Comparison of ENCODE assay signal across 23 cellular contexts in genomic region chr1:26938004-26938658, GRCh38. TPM values are rescaled to one million over a fixed set of nuclear protein-coding genes. Genes with fewer than 3 reads are reported as not detected.
DNase-seq lines count a peak whose midpoint lies in the region; ATAC-seq and TF ChIP-seq lines count a peak whose summit lies in the region.
"Had no signal": no experiment of that assay in that cellular context is flagged by ENCODE, and none has a peak within 500 bp of the region (broad histone marks: within the 10 kb centered on the region; RNA-seq: fewer than 3 reads in every experiment).

No MANE protein-coding gene starts in this region.

- no peak overlapping the region for H3K4me3 Mint-ChIP-seq in activated CD8-positive, alpha-beta T cell treated with anti-CD3 and anti-CD28 coated beads, Interleukin-2, amount 10 ng/mL, durations not matched to agents 7 days and 5 days
- no peak overlapping the region for H3K4me3 Mint-ChIP-seq in activated CD8-positive, alpha-beta T cell treated with anti-CD3 and anti-CD28 coated beads for 36 hours
- H3K4me3 Mint-ChIP-seq in progenitor cell of endocrine pancreas (ENCODE audit: low read depth), result no peak overlapping the region
- H3K4me3 Mint-ChIP-seq: activated B cell treated with CpG ODN at 0.5 μM for 24 hours; T-helper 2 cell treated with Interferon-gamma antibody and Interleukin-4, amounts not matched to agents 5 μg/mL and 100 μg/mL, for 36 hours had no signal

- H3K9me3 Mint-ChIP-seq in activated CD8-positive, alpha-beta T cell treated with anti-CD3 and anti-CD28 coated beads, Interleukin-2, amount 10 ng/mL, durations not matched to agents 7 days and 5 days (ENCODE audit: insufficient read depth), result no peaks in the 10 kb centered on the region
- no peaks in the 10 kb centered on the region for H3K9me3 Mint-ChIP-seq in activated CD8-positive, alpha-beta T cell treated with anti-CD3 and anti-CD28 coated beads for 36 hours
- H3K9me3 Mint-ChIP-seq in progenitor cell of endocrine pancreas (ENCODE audit: low read depth), result no peaks in the 10 kb centered on the region
- H3K9me3 Mint-ChIP-seq: activated B cell treated with CpG ODN at 0.5 μM for 24 hours; T-helper 2 cell treated with Interferon-gamma antibody and Interleukin-4, amounts not matched to agents 5 μg/mL and 100 μg/mL, for 36 hours had no signal

- POLR2A ChIA-PET in activated CD8-positive, alpha-beta T cell treated with anti-CD3 and anti-CD28 coated beads, Interleukin-2, amount 10 ng/mL, durations not matched to agents 7 days and 5 days (lab: Charles Lee), result interaction anchor here (1.0 kb wide), 1 partner anchor 17 kb away, joined by 3 read pairs; no protein-coding TSS in a partner anchor
- POLR2A ChIA-PET in activated CD8-positive, alpha-beta T cell treated with anti-CD3 and anti-CD28 coated beads for 36 hours (lab: Charles Lee), result interaction anchor here (1.1 to 1.2 kb wide), 2 partner anchors 12 to 38 kb away, joined by 3 to 4 read pairs; no protein-coding TSS in a partner anchor

- peak overlapping the region; percentile 37 for H3K27ac Mint-ChIP-seq in activated CD8-positive, alpha-beta T cell treated with anti-CD3 and anti-CD28 coated beads, Interleukin-2, amount 10 ng/mL, durations not matched to agents 7 days and 5 days
- H3K27ac Mint-ChIP-seq in activated CD8-positive, alpha-beta T cell treated with anti-CD3 and anti-CD28 coated beads for 36 hours, result no peak overlapping the region
- H3K27ac Mint-ChIP-seq in progenitor cell of endocrine pancreas, result peak overlapping the region; percentile 62
- H3K27ac Mint-ChIP-seq: activated B cell treated with CpG ODN at 0.5 μM for 24 hours; T-helper 2 cell treated with Interferon-gamma antibody and Interleukin-4, amounts not matched to agents 5 μg/mL and 100 μg/mL, for 36 hours had no signal

- no peaks in the 10 kb centered on the region for H3K27me3 ChIP-seq in adrenal gland
- no peaks in the 10 kb centered on the region for H3K27me3 ChIP-seq in left ventricle myocardium inferior (ENCODE audit: low read depth)
- no peaks in the 10 kb centered on the region for H3K27me3 ChIP-seq in left lung
- H3K27me3 ChIP-seq: BE2C had no signal

- H3K27me3 Mint-ChIP-seq in activated CD8-positive, alpha-beta T cell treated with anti-CD3 and anti-CD28 coated beads, Interleukin-2, amount 10 ng/mL, durations not matched to agents 7 days and 5 days (ENCODE audit: low read depth), result no peaks in the 10 kb centered on the region
- no peaks in the 10 kb centered on the region for H3K27me3 Mint-ChIP-seq in activated CD8-positive, alpha-beta T cell treated with anti-CD3 and anti-CD28 coated beads for 36 hours
- no peaks in the 10 kb centered on the region for H3K27me3 Mint-ChIP-seq in progenitor cell of endocrine pancreas
- H3K27me3 Mint-ChIP-seq: activated B cell treated with CpG ODN at 0.5 μM for 24 hours had no signal

- DNase-seq in activated CD8-positive, alpha-beta T cell treated with anti-CD3 and anti-CD28 coated beads, Interleukin-2, amount 10 ng/mL, durations not matched to agents 7 days and 5 days, result no peak
- DNase-seq in activated CD8-positive, alpha-beta T cell treated with anti-CD3 and anti-CD28 coated beads for 36 hours, result no peak
- peak; percentile 51 to 89 (median 85) for DNase-seq in adrenal gland
- DNase-seq in left ventricle myocardium inferior, result peak; percentile 33
- DNase-seq in progenitor cell of endocrine pancreas (ENCODE audit: low spot score, unreplicated experiment), result no peak
- DNase-seq in activated CD4-positive, alpha-beta T cell treated with anti-CD3 and anti-CD28 coated beads for 48 hours, result no peak
- DNase-seq in NCI-H748 treated with DMSO at 0.1 percent for 48 hours (lab: John Stamatoyannopoulos, UW), result no peak
- no peak for DNase-seq in left lung
- DNase-seq: activated B cell treated with CpG ODN at 0.5 μM for 24 hours; activated naive CD4-positive, alpha-beta T cell treated with anti-CD3 and anti-CD28 coated beads, Interleukin-2, amount 50 U/mL, for 16 hours; activated T-cell treated with anti-CD3 and anti-CD28 coated beads, Interleukin-2, amount 50 U/mL, for 48 hours; BE2C; Calu3; glutamatergic neuron; mammary epithelial cell; MM.1S; NCI-H187 treated with DMSO at 0.1 percent for 48 hours; occipital lobe; PC-9 had no signal

- WGBS in adrenal gland, 4 donors, result 42 to 53% (median 47%) methylated on average over 3 to 4 of the region's 4 CpGs

- peaks cover 42% of the 10 kb centered on the region for H3K36me3 Mint-ChIP-seq in activated CD8-positive, alpha-beta T cell treated with anti-CD3 and anti-CD28 coated beads, Interleukin-2, amount 10 ng/mL, durations not matched to agents 7 days and 5 days (ENCODE audit: low read depth)
- peaks cover 40% of the 10 kb centered on the region for H3K36me3 Mint-ChIP-seq in activated CD8-positive, alpha-beta T cell treated with anti-CD3 and anti-CD28 coated beads for 36 hours (ENCODE audit: low read depth)
- peaks cover 19% of the 10 kb centered on the region for H3K36me3 Mint-ChIP-seq in progenitor cell of endocrine pancreas (ENCODE audit: insufficient read depth)

- no peak overlapping the region for H3K4me3 ChIP-seq in adrenal gland
- no peak overlapping the region for H3K4me3 ChIP-seq in left ventricle myocardium inferior
- no peak overlapping the region for H3K4me3 ChIP-seq in left lung
- H3K4me3 ChIP-seq: PC-9 had no signal

- no peak for TF ChIP-seq CTCF in activated CD8-positive, alpha-beta T cell treated with anti-CD3 and anti-CD28 coated beads for 36 hours (IDR thresholded peaks at IDR 0.05)
- TF ChIP-seq CTCF in adrenal gland (IDR thresholded peaks at IDR 0.05) (no peak), left ventricle myocardium inferior (IDR thresholded peaks at IDR 0.05; ENCODE audit: borderline replicate concordance) (no peak), progenitor cell of endocrine pancreas (IDR thresholded peaks at IDR 0.05; ENCODE audit: unreplicated experiment) (no peak), left lung (IDR thresholded peaks at IDR 0.05) (no peak)

- H3K4me1 ChIP-seq in adrenal gland (replicated peaks in 1 of 2) (peaks cover 15 to 20% of the 10 kb centered on the region in 2 donors), left ventricle myocardium inferior (peaks cover 60% of the 10 kb centered on the region), left lung (peaks cover 0 to 5% of the 10 kb centered on the region in 2 donors)
- H3K4me1 ChIP-seq: BE2C had no signal

- TF ChIP-seq POLR2A in adrenal gland (IDR thresholded peaks at IDR 0.05), result peak in 1 of 2 donors; percentile 33

- H3K36me3 ChIP-seq in adrenal gland (replicated peaks in 1 of 2) (peaks cover 0 to 28% of the 10 kb centered on the region in 2 donors), left ventricle myocardium inferior (peaks cover 59% of the 10 kb centered on the region), left lung (peaks cover 0 to 74% of the 10 kb centered on the region in 2 donors)

- CTCF ChIA-PET in activated CD8-positive, alpha-beta T cell treated with anti-CD3 and anti-CD28 coated beads, Interleukin-2, amount 10 ng/mL, durations not matched to agents 7 days and 5 days (lab: Charles Lee), result interaction anchor here (1.1 kb wide), 1 partner anchor 43 kb away, joined by 3 read pairs; no protein-coding TSS in a partner anchor
- CTCF ChIA-PET in activated CD8-positive, alpha-beta T cell treated with anti-CD3 and anti-CD28 coated beads for 36 hours (lab: Charles Lee), result no interaction called here

- H3K27ac ChIP-seq in adrenal gland, result peak overlapping the region in 4 of 5 donors; percentile 0 to 73 (median 41)
- peak overlapping the region; percentile 72 for H3K27ac ChIP-seq in left ventricle myocardium inferior (replicated peaks)
- no peak overlapping the region for H3K27ac ChIP-seq in left lung
- H3K27ac ChIP-seq: PC-9 had no signal

- H3K4me1 Mint-ChIP-seq in activated CD8-positive, alpha-beta T cell treated with anti-CD3 and anti-CD28 coated beads, Interleukin-2, amount 10 ng/mL, durations not matched to agents 7 days and 5 days (ENCODE audit: low read depth), result peaks cover 3% of the 10 kb centered on the region
- peaks cover 5% of the 10 kb centered on the region for H3K4me1 Mint-ChIP-seq in activated CD8-positive, alpha-beta T cell treated with anti-CD3 and anti-CD28 coated beads for 36 hours (ENCODE audit: low read depth)
- no peaks in the 10 kb centered on the region for H3K4me1 Mint-ChIP-seq in progenitor cell of endocrine pancreas (ENCODE audit: low read depth)

- H3K9me3 ChIP-seq in adrenal gland (replicated peaks in 1 of 3), result no peaks in the 10 kb centered on the region
- no peaks in the 10 kb centered on the region for H3K9me3 ChIP-seq in left ventricle myocardium inferior (replicated peaks)
- no peaks in the 10 kb centered on the region for H3K9me3 ChIP-seq in left lung
- H3K9me3 ChIP-seq: BE2C had no signal

- intact Hi-C loops in activated CD8-positive, alpha-beta T cell treated with anti-CD3 and anti-CD28 coated beads for 36 hours (cut with micrococcal nuclease), result no loop called here
- intact Hi-C loops in adrenal gland (cut with DNase I) (no loop called here), left ventricle myocardium inferior (cut with micrococcal nuclease) (no loop called here), left lung (cut with DNase I) (no loop called here)

- no peak for ATAC-seq in activated CD8-positive, alpha-beta T cell treated with anti-CD3 and anti-CD28 coated beads, Interleukin-2, amount 10 ng/mL, durations not matched to agents 7 days and 5 days
- ATAC-seq in activated CD8-positive, alpha-beta T cell treated with anti-CD3 and anti-CD28 coated beads for 36 hours, result no peak
- ATAC-seq in left lung, result no peak

RNA-seq across cellular contexts. Expression of gene NUDC, which starts 16.6 kb away (rescaled TPM):
- total RNA-seq in activated CD8-positive, alpha-beta T cell treated with anti-CD3 and anti-CD28 coated beads, Interleukin-2, amount 10 ng/mL, durations not matched to agents 7 days and 5 days, result 10 to 100 TPM; 85.1 to 91.2 TPM
- total RNA-seq in activated CD8-positive, alpha-beta T cell treated with anti-CD3 and anti-CD28 coated beads for 36 hours, result 100 to 1,000 TPM in 1 of 2 experiments, 10 to 100 TPM in 1; 97.0 to 103 TPM
- total RNA-seq in adrenal gland (100 to 1,000 TPM in 4 of 8 donors, 10 to 100 TPM in 4; 63.3 to 232 (median 101) TPM), left ventricle myocardium inferior (68.9 TPM), progenitor cell of endocrine pancreas (93.5 and 101 TPM in 2 replicates), left lung (10 to 100 TPM; 56.2 to 65.8 TPM)
- 100 to 1,000 TPM in 1 of 3 donors, 10 to 100 TPM in 2; 66.6 to 257 (median 88.1) TPM for polyA plus RNA-seq in adrenal gland

RNA-seq across cellular contexts. Expression of gene KDF1, which starts 22.1 kb away (rescaled TPM):
- total RNA-seq in activated CD8-positive, alpha-beta T cell treated with anti-CD3 and anti-CD28 coated beads, Interleukin-2, amount 10 ng/mL, durations not matched to agents 7 days and 5 days, result not detected
- total RNA-seq in activated CD8-positive, alpha-beta T cell treated with anti-CD3 and anti-CD28 coated beads for 36 hours, result under 1 TPM; 0.18 to 0.27 TPM
- total RNA-seq in adrenal gland (1 to 10 TPM in 6 of 8 donors, under 1 TPM in 2; 0.53 to 4.0 (median 1.5) TPM), left ventricle myocardium inferior (0.27 TPM), progenitor cell of endocrine pancreas (22.2 and 26.1 TPM in 2 replicates), left lung (10 to 100 TPM in 1 of 2 donors, 1 to 10 TPM in 1; 8.6 to 12.1 TPM)
- under 1 TPM; 0.15 to 0.56 (median 0.54) TPM for polyA plus RNA-seq in adrenal gland
- total RNA-seq: fibroblast of lung, myocyte, occipital lobe, temporal lobe had no signal
- polyA plus RNA-seq: fibroblast of lung had no signal

RNA-seq across cellular contexts. Expression of gene NR0B2, which starts 24.4 kb away (rescaled TPM):
- total RNA-seq in activated CD8-positive, alpha-beta T cell treated with anti-CD3 and anti-CD28 coated beads, Interleukin-2, amount 10 ng/mL, durations not matched to agents 7 days and 5 days, result not detected
- not detected for total RNA-seq in activated CD8-positive, alpha-beta T cell treated with anti-CD3 and anti-CD28 coated beads for 36 hours
- total RNA-seq in adrenal gland (10 to 100 TPM in 6 of 8 donors, 1 to 10 TPM in 2; 7.1 to 62.7 (median 14.9) TPM), left ventricle myocardium inferior (7.2 TPM), progenitor cell of endocrine pancreas (10.3 and 11.9 TPM in 2 replicates), left lung (1 to 10 TPM; 1.2 to 7.8 TPM)
- 1 to 10 TPM; 7.6 to 8.3 (median 8.0) TPM for polyA plus RNA-seq in adrenal gland
- total RNA-seq: activated B cell treated with CpG ODN at 0.5 μM for 24 hours, Calu3, fibroblast of lung, mammary epithelial cell, myocyte, occipital lobe, PC-9, temporal lobe had no signal
- polyA plus RNA-seq: fibroblast of lung, mammary epithelial cell had no signal

RNA-seq across cellular contexts. Expression of gene GPATCH3, which starts 37.9 kb away (rescaled TPM):
- 10 to 100 TPM; 14.9 to 16.4 TPM for total RNA-seq in activated CD8-positive, alpha-beta T cell treated with anti-CD3 and anti-CD28 coated beads, Interleukin-2, amount 10 ng/mL, durations not matched to agents 7 days and 5 days
- 1 to 10 TPM; 8.7 to 9.6 TPM for total RNA-seq in activated CD8-positive, alpha-beta T cell treated with anti-CD3 and anti-CD28 coated beads for 36 hours
- total RNA-seq in adrenal gland (10 to 100 TPM; 10.8 to 22.2 (median 14.9) TPM), left ventricle myocardium inferior (7.9 TPM), progenitor cell of endocrine pancreas (21.2 and 23.9 TPM in 2 replicates), left lung (10 to 100 TPM; 16.2 to 16.3 TPM)
- polyA plus RNA-seq in adrenal gland, result 10 to 100 TPM in 2 of 3 donors, 1 to 10 TPM in 1; 9.2 to 36.7 (median 22.1) TPM

RNA-seq across cellular contexts. Expression of gene GPN2, which starts 48.0 kb away (rescaled TPM):
- 10 to 100 TPM; 28.9 to 32.8 TPM for total RNA-seq in activated CD8-positive, alpha-beta T cell treated with anti-CD3 and anti-CD28 coated beads, Interleukin-2, amount 10 ng/mL, durations not matched to agents 7 days and 5 days
- 10 to 100 TPM; 45.9 to 47.9 TPM for total RNA-seq in activated CD8-positive, alpha-beta T cell treated with anti-CD3 and anti-CD28 coated beads for 36 hours
- total RNA-seq in adrenal gland (10 to 100 TPM; 17.2 to 50.7 (median 35.0) TPM), left ventricle myocardium inferior (14.9 TPM), progenitor cell of endocrine pancreas (36.5 and 37.4 TPM in 2 replicates), left lung (10 to 100 TPM; 23.5 to 25.1 TPM)
- polyA plus RNA-seq in adrenal gland, result 10 to 100 TPM; 17.4 to 35.0 (median 19.1) TPM

Comparison
In these comparisons a context has a peak if more than half of its experiments do, and no peak if none do; other contexts are left out.
1. DNase-seq: peak in adrenal gland (7 of 7) and left ventricle myocardium inferior (single experiment); none in activated CD8-positive, alpha-beta T cell treated with anti-CD3 and anti-CD28 coated beads, Interleukin-2, amount 10 ng/mL, durations not matched to agents 7 days and 5 days (single experiment), activated CD8-positive, alpha-beta T cell treated with anti-CD3 and anti-CD28 coated beads for 36 hours (single experiment), progenitor cell of endocrine pancreas (single experiment), activated CD4-positive, alpha-beta T cell treated with anti-CD3 and anti-CD28 coated beads for 48 hours (single experiment), NCI-H748 treated with DMSO at 0.1 percent for 48 hours (single experiment) and left lung (0 of 2).
2. H3K27ac ChIP-seq: peak in adrenal gland (4 of 5) and left ventricle myocardium inferior (single experiment); none in left lung (0 of 2).